ENCODE assay signal across 8 cellular contexts in genomic region chr19:43463381-43464088, GRCh38. TPM values are rescaled to one million over a fixed set of nuclear protein-coding genes. Genes with fewer than 3 reads are reported as not detected.
A peak's percentile ranks its signal among the peaks of the same experiment; 100 is the strongest.
DNase-seq lines count a peak whose midpoint lies in the region; ATAC-seq and TF ChIP-seq lines count a peak whose summit lies in the region.

No MANE protein-coding gene starts in this region.

- peak; percentile 81 for ATAC-seq in HG03025 (IDR thresholded peaks at IDR 0.05; ENCODE audit: low FRiP score, unreplicated experiment)

- no peak for TF ChIP-seq POLR2A in breast epithelium (IDR thresholded peaks at IDR 0.05)

- H3K9me3 ChIP-seq in WERI-Rb-1 (ENCODE audit: severe bottlenecking) (no peaks in the 10 kb centered on the region), breast epithelium (no peaks in the 10 kb centered on the region)

- TF ChIP-seq CTCF in WERI-Rb-1 (IDR thresholded peaks at IDR 0.05; ENCODE audit: low read depth, low read length), result no peak
- no peak for TF ChIP-seq CTCF in breast epithelium (IDR thresholded peaks at IDR 0.05)

- peaks cover 0 to 4% of the 10 kb centered on the region in 2 donors for H3K4me1 ChIP-seq in breast epithelium

- 0 out of 2 replicates have a peak overlapping the region, but pooled peaks have one; percentile 31 for H3K27ac ChIP-seq in WERI-Rb-1
- peak overlapping the region; percentile 94 to 95 for H3K27ac ChIP-seq in breast epithelium
- H3K27ac ChIP-seq in skin epidermis, result peak overlapping the region; percentile 68 to 94 (median 86)

- no peaks in the 10 kb centered on the region for H3K27me3 ChIP-seq in WERI-Rb-1 (ENCODE audit: insufficient read depth, low read depth, severe bottlenecking)
- no peaks in the 10 kb centered on the region for H3K27me3 ChIP-seq in breast epithelium

- no peaks in the 10 kb centered on the region for H3K36me3 ChIP-seq in WERI-Rb-1
- H3K36me3 ChIP-seq in breast epithelium, result no peaks in the 10 kb centered on the region

- DNase-seq in NK-92 (lab: John Stamatoyannopoulos, UW; ENCODE audit: unreplicated experiment) (peak; percentile 96), NCI-H2081 treated with DMSO at 0.1 percent for 48 hours (lab: John Stamatoyannopoulos, UW) (peak; percentile 65), WERI-Rb-1 (peak; percentile 96), breast epithelium (ENCODE audit: low spot score in 2 of 2) (peak; percentile 98 to 100), iPS-NIHi11 (ENCODE audit: low spot score) (peak; percentile 96)
- no peak for DNase-seq in NK-92 treated with Interleukin-12 subunit alpha and Interleukin-12 subunit beta, amount 100 ng/mL, for 24 hours (lab: John Stamatoyannopoulos, UW)

- intact Hi-C loops in breast epithelium (cut with DNase I; ENCODE audit: low total_unique reads), result no loop called here

- H3K4me3 ChIP-seq in WERI-Rb-1 (ENCODE audit: low read depth, low read length), result peak overlapping the region; percentile 70
- H3K4me3 ChIP-seq in breast epithelium, result peak overlapping the region; percentile 49 to 84 (median 71)
- peak overlapping the region; percentile 45 to 66 (median 52) for H3K4me3 ChIP-seq in skin epidermis

RNA-seq across cellular contexts. Expression of gene LYPD3, which starts 1.9 kb away (rescaled TPM):
- total RNA-seq in breast epithelium, result 10 to 100 TPM in 1 of 3 donors, 1 to 10 TPM in 1, not detected in 1; 5.2 to 17.6 TPM

RNA-seq across cellular contexts. Expression of gene PHLDB3, which starts 41.0 kb away (rescaled TPM):
- total RNA-seq in breast epithelium, result 10 to 100 TPM in 2 of 3 donors, 1 to 10 TPM in 1; 7.5 to 19.5 (median 15.1) TPM

RNA-seq across cellular contexts. Expression of gene TEX101, which starts 48.8 kb away (rescaled TPM):
- not detected for total RNA-seq in breast epithelium

Comparison
In these comparisons a context has a peak if more than half of its experiments do, and no peak if none do; other contexts are left out.
1. H3K27ac ChIP-seq: peak in every context shown above with its lines; median percentile 94 in breast epithelium; 86 in skin epidermis; 31 in WERI-Rb-1.